ENCODE assay signal across 10 cellular contexts in genomic region chr17:71409712-71410111, GRCh38.
A peak's percentile ranks its signal among the peaks of the same experiment; 100 is the strongest.
DNase-seq lines count a peak whose midpoint lies in the region; ATAC-seq and TF ChIP-seq lines count a peak whose summit lies in the region.
"Had no signal": no experiment of that assay in that cellular context is flagged by ENCODE, and none has a peak within 500 bp of the region (broad histone marks: within the 10 kb centered on the region; RNA-seq: fewer than 3 reads in every experiment).

No MANE protein-coding gene starts in this region.

- dilution Hi-C loops in mammary epithelial cell (cut with HindIII; ENCODE audit: low sequenced_read_pairs) = loop anchor here (5.0 kb wide), 1 partner anchor 33 kb away; no protein-coding TSS in a partner anchor

- H3K4me2 ChIP-seq in mammary epithelial cell (ENCODE audit: insufficient read depth, low read depth, low read length) = no peak overlapping the region

- H2AFZ ChIP-seq in mammary epithelial cell (ENCODE audit: low read depth, low read length) = no peak overlapping the region

- no peaks in the 10 kb centered on the region for H3K79me2 ChIP-seq in mammary epithelial cell (ENCODE audit: insufficient read depth, low read length)

- peaks cover 4% of the 10 kb centered on the region; the same call in 1 of the 2 replicates for H3K36me3 ChIP-seq in MG63
- H3K36me3 ChIP-seq in mammary epithelial cell (ENCODE audit: insufficient read depth, low read length) = no peaks in the 10 kb centered on the region
- H3K36me3 ChIP-seq in mucosa of descending colon (ENCODE audit: low read depth) = no peaks in the 10 kb centered on the region

- CTCF ChIA-PET in mammary epithelial cell (lab: Charles Lee; ENCODE audit: low non-redundant PET) = no interaction called here

- DNase-seq in ELR (ENCODE audit: low read depth) (peak; percentile 88), MG63 (peak; percentile 63), mammary epithelial cell (peak; percentile 97), kidney glomerular epithelial cell (lab: John Stamatoyannopoulos, UW) (peak; percentile 76), mucosa of descending colon (no peak), Right ventricle myocardium inferior (ENCODE audit: missing footprints) (no peak)
- DNase-seq: nucleus accumbens, OCI-M1 had no signal

- no TSS peak for BruUV-seq in mammary epithelial cell (replicated peaks; lab: Mats Ljungman, UMichigan)

- no peak for ATAC-seq in GM21723 (IDR thresholded peaks at IDR 0.05; ENCODE audit: unreplicated experiment)
- ATAC-seq in mucosa of descending colon = no peak
- ATAC-seq in HG03378 (IDR thresholded peaks at IDR 0.05; ENCODE audit: unreplicated experiment) = no peak
- ATAC-seq in Right ventricle myocardium inferior = no peak

- WGBS in mammary epithelial cell (ENCODE audit: low coverage, missing lambda C conversion rate) = 0% methylated on average over 4 of the region's 4 CpGs

- intact Hi-C loops in mammary epithelial cell (cut with micrococcal nuclease) (loop anchor here (5.0 kb wide), 2 partner anchors 63 to 223 kb away; no protein-coding TSS in a partner anchor), mucosa of descending colon (cut with DNase I, micrococcal nuclease) (no loop called here), Right ventricle myocardium inferior (cut with DNase I) (no loop called here)

- H3K27me3 ChIP-seq in MG63 (no peaks in the 10 kb centered on the region), mammary epithelial cell (ENCODE audit: insufficient read depth, low read length) (no peaks in the 10 kb centered on the region)

- H4K20me1 ChIP-seq in mammary epithelial cell (ENCODE audit: insufficient read depth, low read length) = no peaks in the 10 kb centered on the region

- no peak overlapping the region for H3K9ac ChIP-seq in mammary epithelial cell (ENCODE audit: insufficient read depth, low read length)

- H3K9me3 ChIP-seq in MG63 = peaks cover 7% of the 10 kb centered on the region
- peaks cover 12% of the 10 kb centered on the region for H3K9me3 ChIP-seq in mammary epithelial cell (replicated peaks; ENCODE audit: insufficient read depth, low read length)
- no peaks in the 10 kb centered on the region for H3K9me3 ChIP-seq in mucosa of descending colon

- H3K4me3 ChIP-seq in MG63 (no peak overlapping the region), mammary epithelial cell (replicated peaks in 1 of 3; ENCODE audit: insufficient read depth in 1 of 3, low read depth in 2 of 3, low read length in 3 of 3) (no peak overlapping the region), mucosa of descending colon (no peak overlapping the region)

- H3K4me1 ChIP-seq in mammary epithelial cell (ENCODE audit: insufficient read depth, low read length) = peaks cover 54% of the 10 kb centered on the region
- no peaks in the 10 kb centered on the region for H3K4me1 ChIP-seq in mucosa of descending colon (ENCODE audit: low read depth)

- in situ Hi-C loops in mammary epithelial cell (cut with MboI; ENCODE audit: low sequenced_read_pairs in 2 of 2) = loop anchor here in 1 of 2 donors (25.0 kb wide), 1 partner anchor 197 kb away; no protein-coding TSS in a partner anchor

- peak overlapping the region; percentile 96 for H3K27ac ChIP-seq in mammary epithelial cell (ENCODE audit: insufficient read depth, low read depth, low read length)

- TF ChIP-seq CTCF in mammary epithelial cell (conservative IDR thresholded peaks at IDR 0.05 in 1 of 2, IDR thresholded peaks at IDR 0.05 in 1 of 2; ENCODE audit: extremely low read depth in 1 of 2, insufficient read depth in 1 of 2, low read depth in 1 of 2, low read length in 2 of 2) = no peak
- no peak for TF ChIP-seq CTCF in mucosa of descending colon (IDR thresholded peaks at IDR 0.05)

Comparison
In these comparisons a context has a peak if more than half of its experiments do, and no peak if none do; other contexts are left out.
1. DNase-seq: peak in ELR (single experiment), MG63 (single experiment), mammary epithelial cell (single experiment) and kidney glomerular epithelial cell (single experiment); none in mucosa of descending colon (0 of 3) and Right ventricle myocardium inferior (single experiment).